8 cellular contexts compared by ENCODE assay signal in genomic region chr19:44112802-44113137, GRCh38. TPM values are rescaled to one million over a fixed set of nuclear protein-coding genes. Genes with fewer than 3 reads are reported as not detected.
A peak's percentile ranks its signal among the peaks of the same experiment; 100 is the strongest.
DNase-seq lines count a peak whose midpoint lies in the region; ATAC-seq and TF ChIP-seq lines count a peak whose summit lies in the region.

No MANE protein-coding gene starts in this region.

- H3K4me3 ChIP-seq in RWPE2 (ENCODE audit: severe bottlenecking) = peak overlapping the region; percentile 74
- H3K4me3 ChIP-seq in foreskin fibroblast (ENCODE audit: low read depth in 1 of 2, low read length in 2 of 2) = peak overlapping the region; percentile 66 to 97
- H3K4me3 ChIP-seq in skeletal muscle tissue (ENCODE audit: low read length in 3 of 3) = peak overlapping the region; percentile 94 to 97 (median 96)

- H3K27me3 Mint-ChIP-seq in activated CD4-positive, alpha-beta T cell treated with anti-CD3 and anti-CD28 coated beads, Interleukin-2, amount 10 ng/mL, durations not matched to agents 7 days and 5 days = no peaks in the 10 kb centered on the region

- H3K4me3 Mint-ChIP-seq in activated CD4-positive, alpha-beta T cell treated with anti-CD3 and anti-CD28 coated beads, Interleukin-2, amount 10 ng/mL, durations not matched to agents 7 days and 5 days = peak overlapping the region; percentile 96

- peak; percentile 11 for ATAC-seq in RWPE2 (ENCODE audit: low read depth)
- no peak for ATAC-seq in HG03442 (IDR thresholded peaks at IDR 0.05; ENCODE audit: unreplicated experiment)

- H3K9me3 Mint-ChIP-seq in activated CD4-positive, alpha-beta T cell treated with anti-CD3 and anti-CD28 coated beads, Interleukin-2, amount 10 ng/mL, durations not matched to agents 7 days and 5 days = peaks cover 36% of the 10 kb centered on the region

- H3K36me3 ChIP-seq in RWPE2 (ENCODE audit: low read depth) (peaks cover 13% of the 10 kb centered on the region), skeletal muscle tissue (ENCODE audit: control insufficient read depth in 3 of 3, insufficient read depth in 3 of 3, low read length in 3 of 3) (peaks cover 15 to 32% (median 16%) of the 10 kb centered on the region in 3 donors)

- CTCF ChIA-PET in activated CD4-positive, alpha-beta T cell treated with anti-CD3 and anti-CD28 coated beads, Interleukin-2, amount 10 ng/mL, durations not matched to agents 7 days and 5 days (lab: Charles Lee) = no interaction called here

- peaks cover 34% of the 10 kb centered on the region for H3K36me3 Mint-ChIP-seq in activated CD4-positive, alpha-beta T cell treated with anti-CD3 and anti-CD28 coated beads, Interleukin-2, amount 10 ng/mL, durations not matched to agents 7 days and 5 days (ENCODE audit: low read depth)

- no peak for DNase-seq in activated CD4-positive, alpha-beta T cell treated with anti-CD3 and anti-CD28 coated beads, Interleukin-2, amount 10 ng/mL, durations not matched to agents 7 days and 5 days
- no peak for DNase-seq in activated CD4-positive, alpha-beta T cell treated with anti-CD3 and anti-CD28 coated beads, Interleukin-2, amount 50 U/mL, for 4 hours
- DNase-seq in RWPE2 (ENCODE audit: low spot score) (no peak), foreskin fibroblast (no peak), H4 (ENCODE audit: low spot score) (no peak), GM19238 (ENCODE audit: insufficient read length, low spot score) (no peak)

- POLR2A ChIA-PET in activated CD4-positive, alpha-beta T cell treated with anti-CD3 and anti-CD28 coated beads, Interleukin-2, amount 10 ng/mL, durations not matched to agents 7 days and 5 days (lab: Charles Lee) = no interaction called here

- peak overlapping the region; percentile 89 for H3K27ac Mint-ChIP-seq in activated CD4-positive, alpha-beta T cell treated with anti-CD3 and anti-CD28 coated beads, Interleukin-2, amount 10 ng/mL, durations not matched to agents 7 days and 5 days

- H3K27me3 ChIP-seq in RWPE2 (ENCODE audit: insufficient read depth, poor library complexity, severe bottlenecking) (no peaks in the 10 kb centered on the region), skeletal muscle tissue (ENCODE audit: control insufficient read depth in 3 of 3, insufficient read depth in 3 of 3, low read length in 3 of 3) (no peaks in the 10 kb centered on the region)

- TF ChIP-seq CTCF in RWPE2 (IDR thresholded peaks at IDR 0.05; ENCODE audit: poor library complexity, severe bottlenecking) = no peak
- no peak for TF ChIP-seq CTCF in foreskin fibroblast (IDR thresholded peaks at IDR 0.05; ENCODE audit: low read depth, low read length)

- H3K4me1 Mint-ChIP-seq in activated CD4-positive, alpha-beta T cell treated with anti-CD3 and anti-CD28 coated beads, Interleukin-2, amount 10 ng/mL, durations not matched to agents 7 days and 5 days = peaks cover 24% of the 10 kb centered on the region

- H3K4me1 ChIP-seq in RWPE2 (ENCODE audit: insufficient read depth, poor library complexity, severe bottlenecking) = no peaks in the 10 kb centered on the region
- peaks cover 9 to 18% (median 17%) of the 10 kb centered on the region in 3 donors for H3K4me1 ChIP-seq in skeletal muscle tissue (ENCODE audit: control insufficient read depth in 3 of 3, insufficient read depth in 3 of 3, low read length in 3 of 3)

- H3K27ac ChIP-seq in RWPE2 (ENCODE audit: poor library complexity, severe bottlenecking) = peak overlapping the region; percentile 30
- H3K27ac ChIP-seq in skeletal muscle tissue (ENCODE audit: low read depth, low read length) = no peak overlapping the region

- no peaks in the 10 kb centered on the region for H3K9me3 ChIP-seq in RWPE2 (ENCODE audit: severe bottlenecking)
- peaks cover 11 to 24% (median 16%) of the 10 kb centered on the region in 3 donors for H3K9me3 ChIP-seq in skeletal muscle tissue (ENCODE audit: control insufficient read depth in 3 of 3, low read length in 3 of 3)

- H3K9ac ChIP-seq in skeletal muscle tissue (ENCODE audit: low read depth in 1 of 3, low read length in 3 of 3) = peak overlapping the region; percentile 73 to 87 (median 82)

RNA-seq across cellular contexts. Expression of gene ZNF225, which starts 0.4 kb away (rescaled TPM):
- total RNA-seq in activated CD4-positive, alpha-beta T cell treated with anti-CD3 and anti-CD28 coated beads, Interleukin-2, amount 10 ng/mL, durations not matched to agents 7 days and 5 days = 1 to 10 TPM; 2.4 to 3.7 TPM
- total RNA-seq in skeletal muscle tissue = 7.3 TPM
- total RNA-seq in H4 (2014; rRNA removed; shearing (Covaris generic)) = 1.7 and 1.8 TPM in 2 replicates

RNA-seq across cellular contexts. Expression of gene ZNF224, which starts 18.6 kb away (rescaled TPM):
- 10 to 100 TPM; 33.4 to 36.5 TPM for total RNA-seq in activated CD4-positive, alpha-beta T cell treated with anti-CD3 and anti-CD28 coated beads, Interleukin-2, amount 10 ng/mL, durations not matched to agents 7 days and 5 days
- total RNA-seq in skeletal muscle tissue = 30.3 TPM
- 4.7 and 6.0 TPM in 2 replicates for total RNA-seq in H4 (2014; rRNA removed; shearing (Covaris generic))

RNA-seq across cellular contexts. Expression of gene ZNF234, which starts 28.6 kb away (rescaled TPM):
- 10 to 100 TPM; 12.1 to 12.9 TPM for total RNA-seq in activated CD4-positive, alpha-beta T cell treated with anti-CD3 and anti-CD28 coated beads, Interleukin-2, amount 10 ng/mL, durations not matched to agents 7 days and 5 days
- total RNA-seq in skeletal muscle tissue = 11.5 TPM
- 2.7 and 4.2 TPM in 2 replicates for total RNA-seq in H4 (2014; rRNA removed; shearing (Covaris generic))

RNA-seq across cellular contexts. Expression of gene ZNF284, which starts 40.8 kb away (rescaled TPM):
- 1 to 10 TPM; 2.1 to 2.2 TPM for total RNA-seq in activated CD4-positive, alpha-beta T cell treated with anti-CD3 and anti-CD28 coated beads, Interleukin-2, amount 10 ng/mL, durations not matched to agents 7 days and 5 days
- total RNA-seq in skeletal muscle tissue = 2.6 TPM
- 1.1 and 1.8 TPM in 2 replicates for total RNA-seq in H4 (2014; rRNA removed; shearing (Covaris generic))

RNA-seq across cellular contexts. Expression of gene ZNF226, which starts 52.1 kb away (rescaled TPM):
- total RNA-seq in activated CD4-positive, alpha-beta T cell treated with anti-CD3 and anti-CD28 coated beads, Interleukin-2, amount 10 ng/mL, durations not matched to agents 7 days and 5 days = 10 to 100 TPM; 18.4 to 20.4 TPM
- 15.7 TPM for total RNA-seq in skeletal muscle tissue
- 23.0 and 27.9 TPM in 2 replicates for total RNA-seq in H4 (2014; rRNA removed; shearing (Covaris generic))
